ENCODE assay signal across 15 cellular contexts in the genomic region with DNA sequence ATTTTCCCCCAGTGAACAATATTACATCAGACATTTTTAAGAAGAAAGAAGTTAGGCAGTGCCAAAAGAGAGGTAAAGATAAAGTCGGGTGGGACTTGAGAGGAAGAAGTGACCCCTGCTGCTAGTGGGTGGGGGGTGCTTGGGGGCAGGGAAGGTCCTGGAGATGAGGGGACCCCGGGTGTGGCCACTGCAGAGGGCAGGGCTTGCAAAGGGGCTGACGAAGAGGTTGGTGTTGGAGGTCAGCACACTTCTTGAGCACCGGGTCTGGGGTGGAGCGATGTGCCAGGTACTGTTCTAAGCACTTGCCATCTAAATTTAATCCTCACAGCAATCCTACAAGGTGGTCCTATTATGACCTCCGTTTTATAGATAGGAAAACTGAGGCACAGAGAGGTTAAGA.
A peak's percentile ranks its signal among the peaks of the same experiment; 100 is the strongest.
DNase-seq lines count a peak whose midpoint lies in the region; ATAC-seq and TF ChIP-seq lines count a peak whose summit lies in the region.
"Had no signal": no experiment of that assay in that cellular context is flagged by ENCODE, and none has a peak within 500 bp of the region (broad histone marks: within the 10 kb centered on the region; RNA-seq: fewer than 3 reads in every experiment).

No MANE protein-coding gene starts in this region.

- TF ChIP-seq CTCF in sigmoid colon (IDR thresholded peaks at IDR 0.05) = no peak

- H3K36me3 ChIP-seq in sigmoid colon = peaks cover 0 to 38% (median 1%) of the 10 kb centered on the region in 4 donors

- TF ChIP-seq EP300 in sigmoid colon (IDR thresholded peaks at IDR 0.05) = no peak

- no peaks in the 10 kb centered on the region for H3K4me1 ChIP-seq in sigmoid colon

- ATAC-seq in left cardiac atrium = no peak
- no peak for ATAC-seq in left lobe of liver

- peaks cover 0 to 6% (median 2%) of the 10 kb centered on the region in 4 donors for H3K9me3 ChIP-seq in sigmoid colon

- DNase-seq in cardiac septum (ENCODE audit: low spot score) (peak; percentile 44), left cardiac atrium (no peak), left lobe of liver (ENCODE audit: low spot score) (peak; percentile 27), sigmoid colon (peak; percentile 34), C1 segment of cervical spinal cord (lab: John Stamatoyannopoulos, UW) (no peak), superior temporal gyrus (ENCODE audit: extremely low spot score) (no peak), EL (no peak)
- no peak for DNase-seq in activated naive CD4-positive, alpha-beta T cell treated with Interleukin-2 at 50 U/mL for 16 hours
- DNase-seq: DMS153; GOT3; NCI-H187; NCI-H226; NCI-H526 treated with DMSO at 0.1 percent for 48 hours; NK-92 treated with Interleukin-12 subunit alpha and Interleukin-12 subunit beta, amount 100 ng/mL, for 24 hours had no signal

- H3K27me3 ChIP-seq in sigmoid colon = no peaks in the 10 kb centered on the region
- H3K27me3 ChIP-seq: BLaER1 treated with 17β-estradiol and CSF1 and Interleukin-3, amounts not matched to agents 10 nM and 100 nM had no signal

- 89 to 91% methylated on average over 6 of the region's 6 CpGs for WGBS in sigmoid colon, 2 donors

- H3K4me3 ChIP-seq in sigmoid colon = no peak overlapping the region
- H3K4me3 ChIP-seq: BLaER1 treated with 17β-estradiol and CSF1 and Interleukin-3, amounts not matched to agents 10 nM and 100 nM had no signal

- no peak overlapping the region for H3K27ac ChIP-seq in sigmoid colon
- H3K27ac ChIP-seq: BLaER1 treated with 17β-estradiol and CSF1 and Interleukin-3, amounts not matched to agents 10 nM and 100 nM had no signal

- no peak for TF ChIP-seq POLR2A in sigmoid colon (IDR thresholded peaks at IDR 0.05)

- intact Hi-C loops in cardiac septum (cut with DNase I) = no loop called here
- intact Hi-C loops in left cardiac atrium (cut with DNase I) = no loop called here
- intact Hi-C loops in sigmoid colon (cut with DNase I) = no loop called here

Comparison
In these comparisons a context has a peak if more than half of its experiments do, and no peak if none do; other contexts are left out.
1. DNase-seq: peak in cardiac septum (single experiment), left lobe of liver (single experiment) and sigmoid colon (single experiment); none in left cardiac atrium (single experiment), C1 segment of cervical spinal cord (0 of 14), superior temporal gyrus (single experiment), EL (single experiment) and activated naive CD4-positive, alpha-beta T cell treated with Interleukin-2 at 50 U/mL for 16 hours (single experiment).